In genomic region chrX:24268786-24269185, GRCh38 we compare ENCODE assay signal across 25 cellular contexts. TPM values are rescaled to one million over a fixed set of nuclear protein-coding genes. Genes with fewer than 3 reads are reported as not detected.
DNase-seq lines count a peak whose midpoint lies in the region; ATAC-seq, FAIRE-seq and TF ChIP-seq lines count a peak whose summit lies in the region.
"Had no signal": no experiment of that assay in that cellular context is flagged by ENCODE, and none has a peak within 500 bp of the region (broad histone marks: within the 10 kb centered on the region; RNA-seq: fewer than 3 reads in every experiment).

No MANE protein-coding gene starts in this region.

- TF ChIP-seq CTCF in A549 (IDR thresholded peaks at IDR 0.05), result no peak
- no peak for TF ChIP-seq CTCF in neural cell (IDR thresholded peaks at IDR 0.05; ENCODE audit: poor library complexity, severe bottlenecking)

- no peak overlapping the region for H3K27ac Mint-ChIP-seq in T-helper 2 cell treated with Interferon-gamma antibody and Interleukin-4, amounts not matched to agents 5 μg/mL and 100 μg/mL, for 36 hours
- H3K27ac Mint-ChIP-seq: CD14-positive monocyte; CD4-positive, alpha-beta T cell; CD8-positive, alpha-beta memory T cell; HFFc6 had no signal

- TF ChIP-seq RAD21 in A549 (conservative IDR thresholded peaks at IDR 0.05 in 1 of 2, IDR thresholded peaks at IDR 0.05 in 1 of 2) (no peak), neural cell (conservative IDR thresholded peaks at IDR 0.05) (no peak)

- H3K4me3 Mint-ChIP-seq in T-helper 2 cell treated with Interferon-gamma antibody and Interleukin-4, amounts not matched to agents 5 μg/mL and 100 μg/mL, for 36 hours, result no peak overlapping the region
- H3K4me3 Mint-ChIP-seq: CD14-positive monocyte; CD4-positive, alpha-beta T cell; CD8-positive, alpha-beta memory T cell; HFFc6 had no signal

- peaks cover 4% of the 10 kb centered on the region for H3K4me1 Mint-ChIP-seq in T-helper 2 cell treated with Interferon-gamma antibody and Interleukin-4, amounts not matched to agents 5 μg/mL and 100 μg/mL, for 36 hours (ENCODE audit: low read depth)
- H3K4me1 Mint-ChIP-seq: CD14-positive monocyte; CD8-positive, alpha-beta memory T cell had no signal

- H3K9me3 ChIP-seq in A549 (peaks cover 3% of the 10 kb centered on the region; the same call in 1 of the 3 replicates), neural cell (ENCODE audit: low read length) (no peaks in the 10 kb centered on the region)
- H3K9me3 ChIP-seq: BE2C, HAP-1 had no signal

- H3K9me3 Mint-ChIP-seq in T-helper 2 cell treated with Interferon-gamma antibody and Interleukin-4, amounts not matched to agents 5 μg/mL and 100 μg/mL, for 36 hours, result peaks cover 16% of the 10 kb centered on the region
- H3K9me3 Mint-ChIP-seq: CD4-positive, alpha-beta T cell had no signal

- DNase-seq in A549 (ENCODE audit: low read depth in 1 of 2, low spot score in 1 of 2) (no peak), RCC 7860 (ENCODE audit: low spot score) (peak; percentile 15), astrocyte of the hippocampus (ENCODE audit: low read depth, low spot score) (peak; percentile 6), NCI-H146 treated with DMSO at 0.1 percent for 48 hours (lab: John Stamatoyannopoulos, UW; ENCODE audit: unreplicated experiment) (no peak)
- DNase-seq in T-helper 2 cell treated with Interferon-gamma antibody and Interleukin-4, amounts not matched to agents 5 μg/mL and 100 μg/mL, for 36 hours (ENCODE audit: low spot score), result no peak
- DNase-seq: ACHN; AML-193; BE2C; Calu3; CD4-positive, alpha-beta T cell; CD8-positive, alpha-beta memory T cell; DMS53; DMS79 treated with DMSO at 0.1 percent for 48 hours; GF-D8; GOT3; HFFc6 had no signal

- no peaks in the 10 kb centered on the region for H3K36me3 Mint-ChIP-seq in T-helper 2 cell treated with Interferon-gamma antibody and Interleukin-4, amounts not matched to agents 5 μg/mL and 100 μg/mL, for 36 hours (ENCODE audit: low read depth)
- H3K36me3 Mint-ChIP-seq: CD14-positive monocyte; CD8-positive, alpha-beta memory T cell had no signal

- no peak overlapping the region for H3K27ac ChIP-seq in A549
- peak overlapping the region; percentile 73 for H3K27ac ChIP-seq in neural cell (ENCODE audit: low read length)
- H3K27ac ChIP-seq: 22Rv1; BLaER1 treated with 17β-estradiol and CSF1 and Interleukin-3, amounts not matched to agents 10 nM and 100 nM had no signal

- FAIRE-seq in A549 (lab: Jason Lieb, UNC), result peak; percentile 46
- FAIRE-seq in RCC 7860 (lab: Jason Lieb, UNC), result peak; percentile 74
- FAIRE-seq: A204.1, GM12891, H54 had no signal

- no peaks in the 10 kb centered on the region for H3K27me3 ChIP-seq in neural cell (ENCODE audit: insufficient read depth, low read depth, low read length)
- H3K27me3 ChIP-seq: BE2C had no signal

- ATAC-seq in A549 (no peak), HG03457 (IDR thresholded peaks at IDR 0.05; ENCODE audit: unreplicated experiment) (no peak)

- H3K9me2 ChIP-seq in neural cell (ENCODE audit: insufficient read depth, low read length), result no peaks in the 10 kb centered on the region

- no peak for TF ChIP-seq POLR2A in A549 (IDR thresholded peaks at IDR 0.05; ENCODE audit: low read length)

- POLR2A ChIA-PET in A549 (lab: Yijun Ruan, JAX), result no interaction called here

- H2AFZ ChIP-seq in neural cell (ENCODE audit: low read depth, low read length), result no peak overlapping the region

- H4K20me1 ChIP-seq in neural cell (ENCODE audit: insufficient read depth), result no peaks in the 10 kb centered on the region
- H4K20me1 ChIP-seq: BLaER1 treated with 17β-estradiol and CSF1 and Interleukin-3, amounts not matched to agents 10 nM and 100 nM had no signal

- 92% methylated on average over 5 of the region's 5 CpGs for WGBS in A549 (ENCODE audit: missing lambda C conversion rate)

- H3K4me1 ChIP-seq in A549, result peaks cover 16% of the 10 kb centered on the region
- H3K4me1 ChIP-seq: BE2C, HAP-1 had no signal

- H3K36me3 ChIP-seq in neural cell (ENCODE audit: insufficient read depth, low read length), result no peaks in the 10 kb centered on the region
- H3K36me3 ChIP-seq: BE2C; BLaER1 treated with 17β-estradiol and CSF1 and Interleukin-3, amounts not matched to agents 10 nM and 100 nM; HAP-1 had no signal

- H3K4me2 ChIP-seq in A549, result no peak overlapping the region
- no peak overlapping the region for H3K4me2 ChIP-seq in neural cell (ENCODE audit: low read length)
- H3K4me2 ChIP-seq: BLaER1 treated with 17β-estradiol and CSF1 and Interleukin-3, amounts not matched to agents 10 nM and 100 nM had no signal

- TF ChIP-seq EP300 in A549 (IDR thresholded peaks at IDR 0.05) (no peak), neural cell (conservative IDR thresholded peaks at IDR 0.05; ENCODE audit: poor library complexity, severe bottlenecking) (no peak)

- no peak overlapping the region for H3K4me3 ChIP-seq in A549
- H3K4me3 ChIP-seq in neural cell (ENCODE audit: low read length), result peak overlapping the region; percentile 18
- H3K4me3 ChIP-seq: BLaER1 treated with 17β-estradiol and CSF1 and Interleukin-3, amounts not matched to agents 10 nM and 100 nM; HAP-1 had no signal

- no peaks in the 10 kb centered on the region for H3K27me3 Mint-ChIP-seq in T-helper 2 cell treated with Interferon-gamma antibody and Interleukin-4, amounts not matched to agents 5 μg/mL and 100 μg/mL, for 36 hours (ENCODE audit: low read depth)
- H3K27me3 Mint-ChIP-seq: CD4-positive, alpha-beta T cell had no signal

- CTCF ChIA-PET in A549 (lab: Yijun Ruan, JAX), result interaction anchor here (4.1 kb wide), 1 partner anchor 9 kb away, joined by 13 read pairs; no protein-coding TSS in a partner anchor

- no peaks in the 10 kb centered on the region for H3K79me2 ChIP-seq in neural cell (replicated peaks; ENCODE audit: insufficient read depth, low read length)

- no peaks in the 10 kb centered on the region for H3F3A ChIP-seq in neural cell (ENCODE audit: insufficient read depth, low read length, poor library complexity, severe bottlenecking)

- no peak overlapping the region for H3K9ac ChIP-seq in neural cell (ENCODE audit: low read length)
- H3K9ac ChIP-seq: BLaER1 treated with 17β-estradiol and CSF1 and Interleukin-3, amounts not matched to agents 10 nM and 100 nM had no signal

TF ChIP-seq in A549, 52 proteins besides CTCF, POLR2A, EP300 and RAD21 (continues in another document):
- TF ChIP-seq TFCP2L1 (CRISPR knock-in tag; IDR thresholded peaks at IDR 0.05) (no peak), BHLHE40 (IDR thresholded peaks at IDR 0.05; ENCODE audit: low read depth, low read length) (no peak), POLR2AphosphoS2 (conservative IDR thresholded peaks at IDR 0.05; ENCODE audit: low read length) (no peak), SREBF2 (IDR thresholded peaks at IDR 0.05) (no peak), BCL3 (IDR thresholded peaks at IDR 0.05) (no peak), ZNF302 (CRISPR knock-in tag; IDR thresholded peaks at IDR 0.05) (no peak)
- TF ChIP-seq, protein P1, sequence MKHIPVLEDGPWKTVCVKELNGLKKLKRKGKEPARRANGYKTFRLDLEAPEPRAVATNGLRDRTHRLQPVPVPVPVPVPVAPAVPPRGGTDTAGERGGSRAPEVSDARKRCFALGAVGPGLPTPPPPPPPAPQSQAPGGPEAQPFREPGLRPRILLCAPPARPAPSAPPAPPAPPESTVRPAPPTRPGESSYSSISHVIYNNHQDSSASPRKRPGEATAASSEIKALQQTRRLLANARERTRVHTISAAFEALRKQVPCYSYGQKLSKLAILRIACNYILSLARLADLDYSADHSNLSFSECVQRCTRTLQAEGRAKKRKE (CRISPR knock-in tag; IDR thresholded peaks at IDR 0.05; ENCODE audit: low read depth), result no peak

TF ChIP-seq in neural cell, 6 proteins besides CTCF, POLR2A, EP300 and RAD21:
- no peak for TF ChIP-seq EZH2 (IDR thresholded peaks at IDR 0.05; ENCODE audit: borderline replicate concordance, insufficient read depth, low read length, poor library complexity, severe bottlenecking)
- TF ChIP-seq TAF1 (IDR thresholded peaks at IDR 0.05; ENCODE audit: low read depth), result no peak
- TF ChIP-seq MXI1 (conservative IDR thresholded peaks at IDR 0.05; ENCODE audit: poor library complexity, severe bottlenecking), result no peak
- TF ChIP-seq SMC3 (conservative IDR thresholded peaks at IDR 0.05; ENCODE audit: poor library complexity), result no peak
- TF ChIP-seq, protein P2, sequence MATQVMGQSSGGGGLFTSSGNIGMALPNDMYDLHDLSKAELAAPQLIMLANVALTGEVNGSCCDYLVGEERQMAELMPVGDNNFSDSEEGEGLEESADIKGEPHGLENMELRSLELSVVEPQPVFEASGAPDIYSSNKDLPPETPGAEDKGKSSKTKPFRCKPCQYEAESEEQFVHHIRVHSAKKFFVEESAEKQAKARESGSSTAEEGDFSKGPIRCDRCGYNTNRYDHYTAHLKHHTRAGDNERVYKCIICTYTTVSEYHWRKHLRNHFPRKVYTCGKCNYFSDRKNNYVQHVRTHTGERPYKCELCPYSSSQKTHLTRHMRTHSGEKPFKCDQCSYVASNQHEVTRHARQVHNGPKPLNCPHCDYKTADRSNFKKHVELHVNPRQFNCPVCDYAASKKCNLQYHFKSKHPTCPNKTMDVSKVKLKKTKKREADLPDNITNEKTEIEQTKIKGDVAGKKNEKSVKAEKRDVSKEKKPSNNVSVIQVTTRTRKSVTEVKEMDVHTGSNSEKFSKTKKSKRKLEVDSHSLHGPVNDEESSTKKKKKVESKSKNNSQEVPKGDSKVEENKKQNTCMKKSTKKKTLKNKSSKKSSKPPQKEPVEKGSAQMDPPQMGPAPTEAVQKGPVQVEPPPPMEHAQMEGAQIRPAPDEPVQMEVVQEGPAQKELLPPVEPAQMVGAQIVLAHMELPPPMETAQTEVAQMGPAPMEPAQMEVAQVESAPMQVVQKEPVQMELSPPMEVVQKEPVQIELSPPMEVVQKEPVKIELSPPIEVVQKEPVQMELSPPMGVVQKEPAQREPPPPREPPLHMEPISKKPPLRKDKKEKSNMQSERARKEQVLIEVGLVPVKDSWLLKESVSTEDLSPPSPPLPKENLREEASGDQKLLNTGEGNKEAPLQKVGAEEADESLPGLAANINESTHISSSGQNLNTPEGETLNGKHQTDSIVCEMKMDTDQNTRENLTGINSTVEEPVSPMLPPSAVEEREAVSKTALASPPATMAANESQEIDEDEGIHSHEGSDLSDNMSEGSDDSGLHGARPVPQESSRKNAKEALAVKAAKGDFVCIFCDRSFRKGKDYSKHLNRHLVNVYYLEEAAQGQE (IDR thresholded peaks at IDR 0.05; ENCODE audit: borderline replicate concordance), result no peak
- no peak for TF ChIP-seq POLR2AphosphoS5 (IDR thresholded peaks at IDR 0.05)

RNA-seq across cellular contexts. Expression of gene SUPT20HL2, which starts 45.1 kb away (rescaled TPM):
- polyA plus RNA-seq in A549 (2011; rRNA removed) (not detected in 2 replicates), A549 (2017; fragmentation: RNase III; extraction: RNeasy Plus Mini Kit Qiagen cat#74134 plus additional on column Dnase treatment) (not detected in 3 replicates), neural cell (not detected in 2 replicates)
- polyA plus RNA-seq in A549 (2012; cell fraction: cytosol; rRNA removed), result not detected in 2 replicates
- not detected in 2 replicates for polyA plus RNA-seq in A549 (2012; cell fraction: nucleus; rRNA removed)
- not detected in 2 replicates for polyA minus RNA-seq in A549 (2011; rRNA and poly(A)+ RNA removed)
- not detected in 2 replicates for polyA minus RNA-seq in neural cell
- polyA plus RNA-seq: CD14-positive monocyte; CD8-positive, alpha-beta memory T cell had no signal

Comparison
In these comparisons a context has a peak if more than half of its experiments do, and no peak if none do; other contexts are left out.
1. DNase-seq: peak in RCC 7860 (single experiment) and astrocyte of the hippocampus (single experiment); none in A549 (0 of 2), NCI-H146 treated with DMSO at 0.1 percent for 48 hours (single experiment) and T-helper 2 cell treated with Interferon-gamma antibody and Interleukin-4, amounts not matched to agents 5 μg/mL and 100 μg/mL, for 36 hours (single experiment).